ENCODE assay signal across 14 cellular contexts in genomic region chr17:56598471-56598870, GRCh38. TPM values are rescaled to one million over a fixed set of nuclear protein-coding genes. Genes with fewer than 3 reads are reported as not detected.
DNase-seq lines count a peak whose midpoint lies in the region; ATAC-seq and TF ChIP-seq lines count a peak whose summit lies in the region.
"Had no signal": no experiment of that assay in that cellular context is flagged by ENCODE, and none has a peak within 500 bp of the region (broad histone marks: within the 10 kb centered on the region; RNA-seq: fewer than 3 reads in every experiment).

No MANE protein-coding gene starts in this region.

- H3K27ac ChIP-seq in caudate nucleus (ENCODE audit: low read depth, low read length) = no peak overlapping the region
- H3K27ac ChIP-seq: heart left ventricle, upper lobe of left lung had no signal

- TF ChIP-seq CTCF in kidney epithelial cell (IDR thresholded peaks at IDR 0.05; ENCODE audit: insufficient read depth, low read length, poor library complexity, severe bottlenecking) = no peak

- DNase-seq in AG08395 (ENCODE audit: low spot score) (peak; percentile 37), GM03348 (ENCODE audit: low spot score) (peak; percentile 50), SW480 (ENCODE audit: low spot score) (peak; percentile 7), kidney epithelial cell (ENCODE audit: low read depth) (peak; percentile 50), NCI-H526 (lab: John Stamatoyannopoulos, UW) (no peak), foreskin melanocyte (no peak), caudate nucleus (lab: John Stamatoyannopoulos, UW) (no peak)
- DNase-seq: activated CD4-positive, alpha-beta T cell treated with anti-CD3 and anti-CD28 coated beads for 1 hour; effector memory CD8-positive, alpha-beta T cell; heart left ventricle; NCI-H446 treated with DMSO at 0.1 percent for 48 hours; SIG-M5; upper lobe of left lung had no signal

- peaks cover 3% of the 10 kb centered on the region for H3K27me3 ChIP-seq in kidney epithelial cell (ENCODE audit: control insufficient read depth, insufficient read depth, low read length)

- no peak for ATAC-seq in GM18498 (IDR thresholded peaks at IDR 0.05; ENCODE audit: unreplicated experiment)
- ATAC-seq: effector memory CD8-positive, alpha-beta T cell; heart left ventricle had no signal

- H3K4me3 ChIP-seq in kidney epithelial cell (ENCODE audit: low read depth, low read length) = no peak overlapping the region

- no peaks in the 10 kb centered on the region for H3K36me3 ChIP-seq in kidney epithelial cell (ENCODE audit: control insufficient read depth, insufficient read depth, low read length)
- H3K36me3 ChIP-seq: heart left ventricle, upper lobe of left lung had no signal

RNA-seq across cellular contexts. Expression of gene NOG, which starts 5.0 kb away (rescaled TPM):
- total RNA-seq in kidney epithelial cell = 32.8 and 34.6 TPM in 2 replicates

Comparison
In these comparisons a context has a peak if more than half of its experiments do, and no peak if none do; other contexts are left out.
1. DNase-seq: peak in AG08395 (single experiment), GM03348 (single experiment), SW480 (single experiment) and kidney epithelial cell (single experiment); none in NCI-H526 (0 of 2), foreskin melanocyte (single experiment) and caudate nucleus (0 of 61).